In the genomic region with DNA sequence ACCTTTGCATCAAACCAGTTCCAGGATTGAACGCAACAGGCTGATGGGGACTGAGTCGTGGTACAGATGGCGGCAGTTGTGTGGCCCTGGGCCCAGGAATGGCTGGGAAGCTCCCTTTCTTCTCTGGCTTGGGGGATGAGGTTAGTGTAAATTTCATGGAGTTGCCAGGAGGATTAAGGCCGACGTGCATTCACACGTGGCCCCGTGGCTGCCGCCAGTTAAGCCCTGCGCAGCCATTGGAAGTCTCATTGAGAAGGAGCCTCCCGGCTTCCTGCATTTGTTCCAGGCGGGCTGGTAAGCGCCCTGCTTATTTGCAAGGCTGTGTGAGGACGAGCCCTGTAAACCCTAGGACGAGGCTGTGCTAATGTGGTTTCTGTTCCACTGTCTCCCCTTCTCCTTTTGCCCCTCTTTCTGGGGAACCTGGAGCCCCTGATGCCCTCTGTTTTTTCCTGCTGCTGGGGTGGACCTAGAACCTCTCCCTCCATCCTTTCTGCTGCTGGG, we compare ENCODE assay signal across 11 cellular contexts. TPM values are rescaled to one million over a fixed set of nuclear protein-coding genes. Genes with fewer than 3 reads are reported as not detected.
A peak's percentile ranks its signal among the peaks of the same experiment; 100 is the strongest.
DNase-seq lines count a peak whose midpoint lies in the region; ATAC-seq and TF ChIP-seq lines count a peak whose summit lies in the region.
"Had no signal": no experiment of that assay in that cellular context is flagged by ENCODE, and none has a peak within 500 bp of the region (broad histone marks: within the 10 kb centered on the region; RNA-seq: fewer than 3 reads in every experiment).

No MANE protein-coding gene starts in this region.

- DNase-seq in DMS 273 (lab: John Stamatoyannopoulos, UW; ENCODE audit: unreplicated experiment), result peak; percentile 74
- DNase-seq in NCI-H2227 treated with DMSO at 0.1 percent for 48 hours (lab: John Stamatoyannopoulos, UW), result peak; percentile 16
- DNase-seq in dorsolateral prefrontal cortex, result no peak
- peak; percentile 86 for DNase-seq in osteoblast (ENCODE audit: insufficient read length, low spot score, missing footprints)
- no peak for DNase-seq in stimulated activated CD4-positive, alpha-beta T cell treated with anti-CD3 and anti-CD28 coated beads, Interleukin-4, amount 100 ng/mL, for 24 hours
- no peak for DNase-seq in adrenal gland
- no peak for DNase-seq in activated CD4-positive, alpha-beta T cell treated with anti-CD3 and anti-CD28 coated beads for 1 hour
- DNase-seq: activated B cell treated with CpG ODN at 0.5 μM for 24 hours; activated naive CD8-positive, alpha-beta T cell treated with anti-CD3 and anti-CD28 coated beads, Interleukin-2, amount 50 U/mL, for 24 hours; DND-41 had no signal

- peak overlapping the region; percentile 23 for H3K4me2 ChIP-seq in osteoblast (ENCODE audit: insufficient read depth, low read length)

- WGBS in adrenal gland, 4 donors, result 60 to 76% (median 72%) methylated on average over 10 to 14 of the region's 14 CpGs

- no peak for ATAC-seq in activated CD4-positive, CD25-positive, alpha-beta regulatory T cell treated with anti-CD3 and anti-CD28 coated beads, Interleukin-2, amount 50 U/mL, for 24 hours
- ATAC-seq: activated naive CD8-positive, alpha-beta T cell treated with anti-CD3 and anti-CD28 coated beads, Interleukin-2, amount 50 U/mL, for 24 hours had no signal

- no peaks in the 10 kb centered on the region for H3K27me3 ChIP-seq in dorsolateral prefrontal cortex
- no peaks in the 10 kb centered on the region for H3K27me3 ChIP-seq in osteoblast (ENCODE audit: insufficient read depth, low read length)
- H3K27me3 ChIP-seq in adrenal gland, result no peaks in the 10 kb centered on the region

- H3K36me3 ChIP-seq in osteoblast (ENCODE audit: insufficient read depth, low read length) (peaks cover 18% of the 10 kb centered on the region), adrenal gland (replicated peaks in 1 of 2) (peaks cover 0 to 4% of the 10 kb centered on the region in 2 donors)

- H3K4me3 ChIP-seq in dorsolateral prefrontal cortex (peak overlapping the region in 37 of 59 donors; percentile 2 to 93 (median 23)), osteoblast (ENCODE audit: insufficient read depth, low read length) (no peak overlapping the region), adrenal gland (no peak overlapping the region)

- TF ChIP-seq CTCF in dorsolateral prefrontal cortex (IDR thresholded peaks at IDR 0.05 in 54 of 56, conservative IDR thresholded peaks at IDR 0.05 in 2 of 56; ENCODE audit: low read depth in 1 of 56, partially characterized antibody in 56 of 56) (no peak), osteoblast (IDR thresholded peaks at IDR 0.05; ENCODE audit: extremely low read depth, low read depth, low read length) (no peak), adrenal gland (IDR thresholded peaks at IDR 0.05) (no peak)

- H3K27ac ChIP-seq in dorsolateral prefrontal cortex (peak overlapping the region in 54 of 59 donors; percentile 16 to 99 (median 81)), osteoblast (ENCODE audit: low read depth, low read length) (peak overlapping the region; percentile 74), adrenal gland (peak overlapping the region in 1 of 5 donors; percentile 20)

- peaks cover 93% of the 10 kb centered on the region for H3K79me2 ChIP-seq in osteoblast (ENCODE audit: insufficient read depth, low read length)

- intact Hi-C loops in dorsolateral prefrontal cortex (cut with DNase I), result no loop called here
- intact Hi-C loops in adrenal gland (cut with DNase I), result no loop called here

- peaks cover 39% of the 10 kb centered on the region for H4K20me1 ChIP-seq in osteoblast (ENCODE audit: insufficient read depth, low read length)

- H3K9me3 ChIP-seq in osteoblast (ENCODE audit: low read depth, low read length), result no peaks in the 10 kb centered on the region
- H3K9me3 ChIP-seq in adrenal gland (replicated peaks in 1 of 3), result no peaks in the 10 kb centered on the region

- H3K4me1 ChIP-seq in osteoblast (ENCODE audit: insufficient read depth, low read length), result peaks cover 33% of the 10 kb centered on the region
- H3K4me1 ChIP-seq in adrenal gland (replicated peaks in 1 of 2), result peaks cover 29 to 46% of the 10 kb centered on the region in 2 donors

- peak in 1 of 2 donors; percentile 9 for TF ChIP-seq POLR2A in adrenal gland (IDR thresholded peaks at IDR 0.05)

- H2AFZ ChIP-seq in osteoblast (ENCODE audit: low read length), result no peak overlapping the region

RNA-seq across cellular contexts. Expression of a gene that starts 5.7 kb away (rescaled TPM):
- total RNA-seq in dorsolateral prefrontal cortex (100 to 1,000 TPM in 118 of 120 experiments, 10 to 100 TPM in 2; 87.7 to 275 (median 145) TPM), osteoblast (163 and 182 TPM in 2 replicates), adrenal gland (100 to 1,000 TPM in 5 of 8 donors, 10 to 100 TPM in 3; 93.8 to 152 (median 103) TPM)
- polyA plus RNA-seq in adrenal gland, result 10 to 100 TPM; 13.7 to 67.9 (median 56.0) TPM

Comparison
In these comparisons a context has a peak if more than half of its experiments do, and no peak if none do; other contexts are left out.
1. DNase-seq: peak in DMS 273 (single experiment), NCI-H2227 treated with DMSO at 0.1 percent for 48 hours (single experiment) and osteoblast (single experiment); none in dorsolateral prefrontal cortex (0 of 10), stimulated activated CD4-positive, alpha-beta T cell treated with anti-CD3 and anti-CD28 coated beads, Interleukin-4, amount 100 ng/mL, for 24 hours (single experiment), adrenal gland (0 of 7) and activated CD4-positive, alpha-beta T cell treated with anti-CD3 and anti-CD28 coated beads for 1 hour (single experiment).
2. H3K4me3 ChIP-seq: peak in dorsolateral prefrontal cortex (37 of 59); none in osteoblast (single experiment) and adrenal gland (0 of 4).